ENCODE assay signal across 28 cellular contexts in the genomic region with DNA sequence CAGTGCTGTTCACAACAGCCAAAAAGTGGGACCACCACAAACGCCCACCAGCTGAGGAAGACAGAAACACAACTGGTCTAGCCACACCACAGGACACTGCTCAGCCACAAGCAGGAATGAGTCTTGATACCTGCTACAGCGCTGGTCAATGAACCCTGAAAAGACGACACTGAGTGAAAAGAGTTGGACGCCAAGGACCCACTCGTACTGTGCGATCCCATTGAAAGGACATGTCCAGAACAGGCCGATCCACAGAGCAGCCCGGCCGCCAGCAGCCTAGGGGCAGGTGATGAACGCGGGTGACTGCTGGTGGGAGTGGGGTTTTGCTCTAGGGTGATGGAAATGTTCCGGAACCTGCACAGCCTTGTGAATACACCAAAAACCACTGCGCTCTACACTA. TPM values are rescaled to one million over a fixed set of nuclear protein-coding genes. Genes with fewer than 3 reads are reported as not detected.
DNase-seq lines count a peak whose midpoint lies in the region; ATAC-seq and TF ChIP-seq lines count a peak whose summit lies in the region.
"Had no signal": no experiment of that assay in that cellular context is flagged by ENCODE, and none has a peak within 500 bp of the region (broad histone marks: within the 10 kb centered on the region; RNA-seq: fewer than 3 reads in every experiment).

No MANE protein-coding gene starts in this region.

- TF ChIP-seq CTCF in coronary artery (IDR thresholded peaks at IDR 0.05): no peak
- TF ChIP-seq CTCF in suprapubic skin (IDR thresholded peaks at IDR 0.05): no peak

- no peak for TF ChIP-seq POLR2A in suprapubic skin (IDR thresholded peaks at IDR 0.05)

- no peak for TF ChIP-seq EP300 in suprapubic skin (IDR thresholded peaks at IDR 0.05)

- no peaks in the 10 kb centered on the region for H3K27me3 ChIP-seq in suprapubic skin
- H3K27me3 ChIP-seq: BLaER1, MG63, SJCRH30 had no signal

- WGBS in suprapubic skin: 94% methylated on average over 13 of the region's 13 CpGs

- ATAC-seq in HG03025 (IDR thresholded peaks at IDR 0.05; ENCODE audit: low FRiP score, unreplicated experiment): no peak
- ATAC-seq: PC-3, Right ventricle myocardium inferior had no signal

- peak; percentile 47 for DNase-seq in activated effector memory CD4-positive, alpha-beta T cell treated with anti-CD3 and anti-CD28 coated beads, Interleukin-2, amount 50 U/mL, for 16 hours
- DNase-seq in activated effector memory CD4-positive, alpha-beta T cell treated with Interleukin-2 at 50 U/mL for 16 hours: no peak
- DNase-seq in coronary artery (ENCODE audit: low spot score) (peak; percentile 35), mesenteric fat pad (ENCODE audit: low spot score) (peak; percentile 64), suprapubic skin (ENCODE audit: low spot score in 2 of 2) (peak; percentile 32 to 66), NCI-H526 (lab: John Stamatoyannopoulos, UW) (no peak), NCI-H524 treated with DMSO at 0.1 percent for 48 hours (lab: John Stamatoyannopoulos, UW) (no peak)
- DNase-seq: DMS53; KBM-7; MG63; NCI-H1105 treated with DMSO at 0.1 percent for 48 hours; NCI-H146; NCI-H1930; NCI-H2107; NCI-H524; NCI-H82; NK-92 treated with Interleukin-12 subunit alpha and Interleukin-12 subunit beta, amount 100 ng/mL, for 24 hours; PC-3; SJCRH30 had no signal

- H3K36me3 ChIP-seq in suprapubic skin: peaks cover 96% of the 10 kb centered on the region
- H3K36me3 ChIP-seq: MG63, SJCRH30 had no signal

- no peaks in the 10 kb centered on the region for H3K9me3 ChIP-seq in suprapubic skin
- H3K9me3 ChIP-seq: BLaER1, MG63, SJCRH30 had no signal

- no peaks in the 10 kb centered on the region for H3K4me1 ChIP-seq in suprapubic skin
- H3K4me1 ChIP-seq: SJCRH30 had no signal

- no peak overlapping the region for H3K27ac ChIP-seq in coronary artery
- H3K27ac ChIP-seq in suprapubic skin: no peak overlapping the region
- H3K27ac ChIP-seq: BLaER1, SJCRH30 had no signal

- H3K4me3 ChIP-seq in coronary artery: no peak overlapping the region
- no peak overlapping the region for H3K4me3 ChIP-seq in suprapubic skin
- H3K4me3 ChIP-seq: BLaER1, MG63, SJCRH30 had no signal

RNA-seq across cellular contexts. Expression of gene SLC38A8, which starts 10.6 kb away (rescaled TPM):
- total RNA-seq in mesenteric fat pad (not detected), suprapubic skin (not detected)
- total RNA-seq: A172; CD4-positive, alpha-beta T cell; Daoy; G401; LHCN-M2; PC-3; RPMI7951; SJCRH30 had no signal

Comparison
In these comparisons a context has a peak if more than half of its experiments do, and no peak if none do; other contexts are left out.
1. DNase-seq: peak in activated effector memory CD4-positive, alpha-beta T cell treated with anti-CD3 and anti-CD28 coated beads, Interleukin-2, amount 50 U/mL, for 16 hours (single experiment), coronary artery (single experiment), mesenteric fat pad (single experiment) and suprapubic skin (2 of 2); none in activated effector memory CD4-positive, alpha-beta T cell treated with Interleukin-2 at 50 U/mL for 16 hours (single experiment), NCI-H526 (0 of 2) and NCI-H524 treated with DMSO at 0.1 percent for 48 hours (single experiment).